In genomic region chr9:21144620-21145019, GRCh38 we compare ENCODE assay signal across 14 cellular contexts. TPM values are rescaled to one million over a fixed set of nuclear protein-coding genes. Genes with fewer than 3 reads are reported as not detected.
A peak's percentile ranks its signal among the peaks of the same experiment; 100 is the strongest.
DNase-seq lines count a peak whose midpoint lies in the region; ATAC-seq, FAIRE-seq and TF ChIP-seq lines count a peak whose summit lies in the region.
"Had no signal": no experiment of that assay in that cellular context is flagged by ENCODE, and none has a peak within 500 bp of the region (broad histone marks: within the 10 kb centered on the region; RNA-seq: fewer than 3 reads in every experiment).

No MANE protein-coding gene starts in this region.

- no TSS peak for BruUV-seq in GM12878 (replicated peaks; lab: Mats Ljungman, UMichigan)

- no peak for TF ChIP-seq POLR2A in GM12878 (IDR thresholded peaks at IDR 0.05; ENCODE audit: low read depth, low read length)
- TF ChIP-seq POLR2A in body of pancreas (IDR thresholded peaks at IDR 0.05): no peak

- FAIRE-seq in GM12878 (lab: Jason Lieb, UNC): peak; percentile 56

- no peak overlapping the region for H3K9ac ChIP-seq in GM12878 (ENCODE audit: control insufficient read depth, insufficient read depth, low read length)

- H3K36me3 ChIP-seq in GM12878 (ENCODE audit: control insufficient read depth in 2 of 2, insufficient read depth in 2 of 2, low read length in 1 of 2) (no peaks in the 10 kb centered on the region), body of pancreas (replicated peaks in 1 of 2; ENCODE audit: insufficient read depth in 1 of 2, low read depth in 2 of 2) (no peaks in the 10 kb centered on the region)

- H3K4me1 ChIP-seq in GM12878 (ENCODE audit: control insufficient read depth, insufficient read depth, low read length) (peaks cover 22% of the 10 kb centered on the region), body of pancreas (no peaks in the 10 kb centered on the region)

- TF ChIP-seq RAD21 in GM12878 (IDR thresholded peaks at IDR 0.05; ENCODE audit: insufficient read depth, low read depth, low read length): no peak

- no peak for TF ChIP-seq CTCF in GM12878 (IDR thresholded peaks at IDR 0.05 in 2 of 3, conservative IDR thresholded peaks at IDR 0.05 in 1 of 3; ENCODE audit: control insufficient read depth in 2 of 3, extremely low read depth in 1 of 3, insufficient read depth in 1 of 3, low read depth in 3 of 3, low read length in 3 of 3)
- TF ChIP-seq CTCF in body of pancreas (IDR thresholded peaks at IDR 0.05): no peak

- no peaks in the 10 kb centered on the region for H3K79me2 ChIP-seq in GM12878 (ENCODE audit: control insufficient read depth, insufficient read depth, low read length)

- peak overlapping the region; percentile 89 for H2AFZ ChIP-seq in GM12878 (ENCODE audit: control insufficient read depth, low read depth, low read length)

- H3K27ac ChIP-seq in GM12878 (ENCODE audit: control insufficient read depth, insufficient read depth) (peak overlapping the region; percentile 45), body of pancreas (no peak overlapping the region)
- H3K27ac ChIP-seq: epithelial cell of prostate had no signal

- ATAC-seq in GM18511 (IDR thresholded peaks at IDR 0.05; ENCODE audit: unreplicated experiment) (peak; percentile 69), GM21390 (IDR thresholded peaks at IDR 0.05; ENCODE audit: unreplicated experiment) (peak; percentile 71), HG03342 (IDR thresholded peaks at IDR 0.05; ENCODE audit: unreplicated experiment) (peak; percentile 69), GM12878 (peak; percentile 81), body of pancreas (no peak), GM18861 (IDR thresholded peaks at IDR 0.05; ENCODE audit: unreplicated experiment) (no peak)

- DNase-seq in GM12878 (ENCODE audit: low read depth, low spot score) (peak; percentile 30), body of pancreas (no peak), NCI-H1105 treated with DMSO at 0.1 percent for 48 hours (lab: John Stamatoyannopoulos, UW) (no peak)
- DNase-seq: DMS153, hypothalamus, NCI-H446 treated with DMSO at 0.1 percent for 48 hours had no signal

- H3K4me3 ChIP-seq in GM12878 (no peak overlapping the region), body of pancreas (no peak overlapping the region)

- SMC1A ChIA-PET in GM12878 (lab: Charles Lee; ENCODE audit: uncharacterized antibody, unreplicated experiment): interaction anchor here (1.0 kb wide), 1 partner anchor 9 kb away, joined by 4 read pairs; no protein-coding TSS in a partner anchor

- in situ Hi-C loops in GM12878 (cut with MboI): no loop called here

- H4K20me1 ChIP-seq in GM12878 (ENCODE audit: control insufficient read depth, insufficient read depth): no peaks in the 10 kb centered on the region

- intact Hi-C loops in GM12878 (cut with micrococcal nuclease; ENCODE audit: unreplicated experiment) (no loop called here), body of pancreas (cut with DNase I) (no loop called here)

- H3K9me3 ChIP-seq in GM12878 (replicated peaks; ENCODE audit: control insufficient read depth, insufficient read depth, low read length) (peaks cover 3% of the 10 kb centered on the region), body of pancreas (no peaks in the 10 kb centered on the region)

- RAD21 ChIA-PET in GM12878 (lab: Charles Lee; ENCODE audit: unreplicated experiment): no interaction called here

- POLR2A ChIA-PET in GM12878 (lab: Charles Lee): no interaction called here

- H3K4me2 ChIP-seq in GM12878 (ENCODE audit: control insufficient read depth, insufficient read depth): peak overlapping the region; percentile 21; the same call in 1 of the 2 replicates

- TF ChIP-seq EP300 in GM12878 (IDR thresholded peaks at IDR 0.05; ENCODE audit: borderline replicate concordance in 1 of 2, control insufficient read depth in 1 of 2, low read depth in 2 of 2, low read length in 2 of 2): no peak

- no peaks in the 10 kb centered on the region for H3K27me3 ChIP-seq in GM12878 (replicated peaks in 1 of 2; ENCODE audit: control insufficient read depth in 2 of 2, insufficient read depth in 2 of 2, low read length in 1 of 2)
- H3K27me3 ChIP-seq in body of pancreas: no peaks in the 10 kb centered on the region

- CTCF ChIA-PET in GM12878 (lab: Yijun Ruan, JAX): interaction anchor here (1.0 kb wide), 2 partner anchors 9 to 39 kb away, joined by 3 to 5 read pairs; no protein-coding TSS in a partner anchor

- 7% methylated on average over 1 of the region's 1 CpG for WGBS in GM12878 (ENCODE audit: insufficient coverage, insufficient replicate concordance, low lambda C conversion rate, missing lambda C conversion rate)
- 20 to 44% methylated on average over 1 of the region's 1 CpG for WGBS in body of pancreas, 2 donors

TF ChIP-seq in GM12878, 131 proteins besides CTCF, POLR2A, EP300 and RAD21 (continues in another document):
- TF ChIP-seq YY1 (IDR thresholded peaks at IDR 0.05; ENCODE audit: low read depth, low read length): peak; percentile 37; the same call in 1 of the 2 replicates
- TF ChIP-seq ESRRA (IDR thresholded peaks at IDR 0.05; ENCODE audit: low read length): no peak

RNA-seq across cellular contexts. Expression of gene IFNW1, which starts 3.0 kb away (rescaled TPM):
- total RNA-seq in GM12878 (2013; cell fraction: nucleolus; rRNA removed): not detected in 2 replicates
- not detected in 2 replicates for total RNA-seq in GM12878 (2014; rRNA removed)
- not detected in 2 replicates for total RNA-seq in GM12878 (2014; rRNA removed; fragmentation: Illumina TruSeq; extraction: Trizol)
- not detected in 2 replicates for total RNA-seq in GM12878 (2021)
- polyA plus RNA-seq in GM12878 (2011; ENCODE audit: low read depth): not detected
- not detected in 2 replicates for polyA plus RNA-seq in GM12878 (2011; rRNA removed)
- not detected in 2 replicates for polyA plus RNA-seq in GM12878 (2011; cell fraction: cytosol; rRNA removed)
- polyA plus RNA-seq in GM12878 (2011; cell fraction: nucleus; rRNA removed): not detected in 2 replicates
- not detected in 2 replicates for polyA plus RNA-seq in GM12878 (2012)
- not detected in 2 replicates for polyA plus RNA-seq in GM12878 (2014; fragmentation: Illumina TruSeq; extraction: Trizol)
- under 1 TPM in 1 of 2 experiments, not detected in 1; 0.09 TPM for polyA plus RNA-seq in GM12878 (2014; fragmentation: Nextera tagmentation; extraction: Ambion mirVana)
- polyA plus RNA-seq in GM12878 (2014; rRNA removed): not detected in 2 replicates
- polyA plus RNA-seq in GM12878 (2016; fragmentation: Nextera tagmentation; extraction: Ambion mirVana): under 1 TPM; 0.06 to 0.11 TPM
- polyA minus RNA-seq in GM12878 (2011; rRNA and poly(A)+ RNA removed): not detected in 2 replicates
- not detected in 2 replicates for polyA minus RNA-seq in GM12878 (2011; cell fraction: cytosol; rRNA and poly(A)+ RNA removed)
- not detected in 2 replicates for polyA minus RNA-seq in GM12878 (2011; cell fraction: nucleus; rRNA and poly(A)+ RNA removed)
- not detected for total RNA-seq in body of pancreas
- total RNA-seq: activated CD8-positive, alpha-beta memory T cell treated with anti-CD3 and anti-CD28 coated beads for 36 hours; renal cortical epithelial cell had no signal
- polyA plus RNA-seq: thymus had no signal

RNA-seq across cellular contexts. Expression of gene IFNA21, which starts 21.8 kb away (rescaled TPM):
- total RNA-seq in GM12878 (2013; cell fraction: nucleolus; rRNA removed): not detected in 2 replicates
- total RNA-seq in GM12878 (2014; rRNA removed): not detected in 2 replicates
- total RNA-seq in GM12878 (2014; rRNA removed; fragmentation: Illumina TruSeq; extraction: Trizol): not detected in 2 replicates
- total RNA-seq in GM12878 (2021): not detected in 2 replicates
- not detected for polyA plus RNA-seq in GM12878 (2011; ENCODE audit: low read depth)
- not detected in 2 replicates for polyA plus RNA-seq in GM12878 (2011; rRNA removed)
- not detected in 2 replicates for polyA plus RNA-seq in GM12878 (2011; cell fraction: cytosol; rRNA removed)
- not detected in 2 replicates for polyA plus RNA-seq in GM12878 (2011; cell fraction: nucleus; rRNA removed)
- not detected in 2 replicates for polyA plus RNA-seq in GM12878 (2012)
- polyA plus RNA-seq in GM12878 (2014; fragmentation: Illumina TruSeq; extraction: Trizol): not detected in 2 replicates
- polyA plus RNA-seq in GM12878 (2014; fragmentation: Nextera tagmentation; extraction: Ambion mirVana): not detected
- polyA plus RNA-seq in GM12878 (2014; rRNA removed): not detected in 2 replicates
- polyA plus RNA-seq in GM12878 (2016; fragmentation: Nextera tagmentation; extraction: Ambion mirVana): not detected
- polyA minus RNA-seq in GM12878 (2011; rRNA and poly(A)+ RNA removed): not detected in 2 replicates
- polyA minus RNA-seq in GM12878 (2011; cell fraction: cytosol; rRNA and poly(A)+ RNA removed): not detected in 2 replicates
- not detected in 2 replicates for polyA minus RNA-seq in GM12878 (2011; cell fraction: nucleus; rRNA and poly(A)+ RNA removed)
- total RNA-seq in body of pancreas: not detected
- total RNA-seq: activated CD8-positive, alpha-beta memory T cell treated with anti-CD3 and anti-CD28 coated beads for 36 hours; renal cortical epithelial cell had no signal

RNA-seq across cellular contexts. Expression of gene IFNA4, which starts 42.8 kb away (rescaled TPM):
- not detected in 2 replicates for total RNA-seq in GM12878 (2013; cell fraction: nucleolus; rRNA removed)
- not detected in 2 replicates for total RNA-seq in GM12878 (2014; rRNA removed)
- total RNA-seq in GM12878 (2014; rRNA removed; fragmentation: Illumina TruSeq; extraction: Trizol): not detected in 2 replicates
- not detected in 2 replicates for total RNA-seq in GM12878 (2021)
- not detected for polyA plus RNA-seq in GM12878 (2011; ENCODE audit: low read depth)
- not detected in 2 replicates for polyA plus RNA-seq in GM12878 (2011; rRNA removed)
- polyA plus RNA-seq in GM12878 (2011; cell fraction: cytosol; rRNA removed): not detected in 2 replicates
- not detected in 2 replicates for polyA plus RNA-seq in GM12878 (2011; cell fraction: nucleus; rRNA removed)
- polyA plus RNA-seq in GM12878 (2012): not detected in 2 replicates
- polyA plus RNA-seq in GM12878 (2014; fragmentation: Illumina TruSeq; extraction: Trizol): 0.63 TPM in 1 of 2 replicates, not detected in the other
- polyA plus RNA-seq in GM12878 (2014; fragmentation: Nextera tagmentation; extraction: Ambion mirVana): not detected
- polyA plus RNA-seq in GM12878 (2014; rRNA removed): not detected in 2 replicates
- not detected for polyA plus RNA-seq in GM12878 (2016; fragmentation: Nextera tagmentation; extraction: Ambion mirVana)
- not detected in 2 replicates for polyA minus RNA-seq in GM12878 (2011; rRNA and poly(A)+ RNA removed)
- polyA minus RNA-seq in GM12878 (2011; cell fraction: cytosol; rRNA and poly(A)+ RNA removed): not detected in 2 replicates
- not detected in 2 replicates for polyA minus RNA-seq in GM12878 (2011; cell fraction: nucleus; rRNA and poly(A)+ RNA removed)
- total RNA-seq in body of pancreas: not detected
- total RNA-seq: activated CD8-positive, alpha-beta memory T cell treated with anti-CD3 and anti-CD28 coated beads for 36 hours; renal cortical epithelial cell had no signal
- polyA plus RNA-seq: thymus had no signal

RNA-seq across cellular contexts. Expression of gene IFNA7, which starts 57.4 kb away (rescaled TPM):
- not detected in 2 replicates for total RNA-seq in GM12878 (2013; cell fraction: nucleolus; rRNA removed)
- total RNA-seq in GM12878 (2014; rRNA removed) (not detected in 2 replicates), GM12878 (2014; rRNA removed; fragmentation: Illumina TruSeq; extraction: Trizol) (not detected in 2 replicates), GM12878 (2021) (not detected in 2 replicates), body of pancreas (not detected)
- polyA plus RNA-seq in GM12878 (2011; ENCODE audit: low read depth): not detected
- polyA plus RNA-seq in GM12878 (2011; rRNA removed) (not detected in 2 replicates), GM12878 (2014; fragmentation: Illumina TruSeq; extraction: Trizol) (not detected in 2 replicates), GM12878 (2014; fragmentation: Nextera tagmentation; extraction: Ambion mirVana) (not detected), GM12878 (2014; rRNA removed) (not detected in 2 replicates), GM12878 (2016; fragmentation: Nextera tagmentation; extraction: Ambion mirVana) (not detected)
- not detected in 2 replicates for polyA plus RNA-seq in GM12878 (2011; cell fraction: cytosol; rRNA removed)
- polyA plus RNA-seq in GM12878 (2011; cell fraction: nucleus; rRNA removed): not detected in 2 replicates
- not detected in 2 replicates for polyA plus RNA-seq in GM12878 (2012)
- polyA minus RNA-seq in GM12878 (2011; rRNA and poly(A)+ RNA removed): not detected in 2 replicates
- not detected in 2 replicates for polyA minus RNA-seq in GM12878 (2011; cell fraction: cytosol; rRNA and poly(A)+ RNA removed)
- polyA minus RNA-seq in GM12878 (2011; cell fraction: nucleus; rRNA and poly(A)+ RNA removed): not detected in 2 replicates
- total RNA-seq: activated CD8-positive, alpha-beta memory T cell treated with anti-CD3 and anti-CD28 coated beads for 36 hours; renal cortical epithelial cell had no signal
- polyA plus RNA-seq: thymus had no signal

Comparison
In these comparisons a context has a peak if more than half of its experiments do, and no peak if none do; other contexts are left out.
1. ATAC-seq: peak in GM18511 (single experiment), GM21390 (single experiment), HG03342 (single experiment) and GM12878 (single experiment); none in body of pancreas (single experiment) and GM18861 (single experiment).